22 cellular contexts compared by ENCODE assay signal in genomic region chr12:67773896-67774295, GRCh38.
A peak's percentile ranks its signal among the peaks of the same experiment; 100 is the strongest.
DNase-seq lines count a peak whose midpoint lies in the region; ATAC-seq and TF ChIP-seq lines count a peak whose summit lies in the region.
"Had no signal": no experiment of that assay in that cellular context is flagged by ENCODE, and none has a peak within 500 bp of the region (broad histone marks: within the 10 kb centered on the region; RNA-seq: fewer than 3 reads in every experiment).

No MANE protein-coding gene starts in this region.

- no peak for TF ChIP-seq CTCF in brain microvascular endothelial cell (IDR thresholded peaks at IDR 0.05; ENCODE audit: low read depth, low read length, missing control alignments)
- TF ChIP-seq CTCF in dorsolateral prefrontal cortex (IDR thresholded peaks at IDR 0.05 in 54 of 56, conservative IDR thresholded peaks at IDR 0.05 in 2 of 56; ENCODE audit: low read depth in 1 of 56, partially characterized antibody in 56 of 56), result no peak
- no peak for TF ChIP-seq CTCF in upper lobe of right lung (IDR thresholded peaks at IDR 0.05)

- H3K27me3 ChIP-seq in HUES48 (ENCODE audit: control insufficient read depth, insufficient read depth, low read length) (no peaks in the 10 kb centered on the region), brain microvascular endothelial cell (replicated peaks) (no peaks in the 10 kb centered on the region), iPS-20b (ENCODE audit: insufficient read depth, low read length) (no peaks in the 10 kb centered on the region), skeletal muscle tissue (ENCODE audit: control insufficient read depth in 3 of 3, insufficient read depth in 3 of 3, low read length in 3 of 3) (no peaks in the 10 kb centered on the region), dorsolateral prefrontal cortex (no peaks in the 10 kb centered on the region), upper lobe of right lung (no peaks in the 10 kb centered on the region)
- H3K27me3 ChIP-seq: breast epithelium, vagina had no signal

- intact Hi-C loops in dorsolateral prefrontal cortex (cut with DNase I) (no loop called here), upper lobe of right lung (cut with DNase I) (no loop called here)

- DNase-seq in brain microvascular endothelial cell (peak; percentile 66), SW 1271 (lab: John Stamatoyannopoulos, UW) (no peak), dorsolateral prefrontal cortex (no peak), upper lobe of right lung (no peak), midbrain (lab: John Stamatoyannopoulos, UW) (no peak)
- DNase-seq: activated CD4-positive, alpha-beta T cell treated with anti-CD3 and anti-CD28 coated beads for 1 hour; activated CD8-positive, alpha-beta memory T cell treated with anti-CD3 and anti-CD28 coated beads, Interleukin-2, amount 50 U/mL, for 48 hours; activated naive CD4-positive, alpha-beta T cell treated with anti-CD3 and anti-CD28 coated beads for 36 hours; effector CD8-positive, alpha-beta T cell; GF-D8; NCI-H1417 treated with DMSO at 0.1 percent for 48 hours; occipital lobe; SHP77 treated with DMSO at 0.1 percent for 48 hours; stimulated activated naive CD4-positive, alpha-beta T cell; T-helper 9 cell had no signal

- H3K9me3 ChIP-seq in HUES48 (ENCODE audit: control insufficient read depth, insufficient read depth, low read length) (no peaks in the 10 kb centered on the region), iPS-20b (ENCODE audit: insufficient read depth, low read depth, low read length) (no peaks in the 10 kb centered on the region), skeletal muscle tissue (ENCODE audit: control insufficient read depth in 3 of 3, low read length in 3 of 3) (no peaks in the 10 kb centered on the region), upper lobe of right lung (no peaks in the 10 kb centered on the region)
- H3K9me3 ChIP-seq: breast epithelium, vagina had no signal

- peaks cover 23% of the 10 kb centered on the region for H3K4me1 ChIP-seq in HUES48 (ENCODE audit: control insufficient read depth, insufficient read depth, low read length)
- peaks cover 18% of the 10 kb centered on the region; the same call in 1 of the 2 replicates for H3K4me1 ChIP-seq in iPS-20b (ENCODE audit: insufficient read depth, low read length)
- H3K4me1 ChIP-seq in skeletal muscle tissue (ENCODE audit: control insufficient read depth in 3 of 3, insufficient read depth in 3 of 3, low read length in 3 of 3), result peaks cover 12 to 17% (median 14%) of the 10 kb centered on the region in 3 donors
- no peaks in the 10 kb centered on the region for H3K4me1 ChIP-seq in upper lobe of right lung
- H3K4me1 ChIP-seq: breast epithelium, vagina had no signal

- H3K9ac ChIP-seq in HUES48 (ENCODE audit: low read depth, low read length) (no peak overlapping the region), iPS-20b (ENCODE audit: low read depth, low read length) (peak overlapping the region; percentile 14; the same call in 1 of the 2 replicates), skeletal muscle tissue (ENCODE audit: low read depth in 1 of 3, low read length in 3 of 3) (no peak overlapping the region)
- H3K9ac ChIP-seq: KMS-11 had no signal

- in situ Hi-C loops in brain microvascular endothelial cell (cut with HindIII; ENCODE audit: low pct_ligation_motif_present, low sequenced_read_pairs), result no loop called here

- no peak overlapping the region for H3K4me3 ChIP-seq in HUES48 (ENCODE audit: low read depth, low read length)
- no peak overlapping the region for H3K4me3 ChIP-seq in brain microvascular endothelial cell (ENCODE audit: low read depth, low read length)
- 0 out of 2 replicates have a peak overlapping the region, but pooled peaks have one; percentile 25 for H3K4me3 ChIP-seq in iPS-20b (ENCODE audit: low read length)
- no peak overlapping the region for H3K4me3 ChIP-seq in skeletal muscle tissue (ENCODE audit: low read length in 3 of 3)
- no peak overlapping the region for H3K4me3 ChIP-seq in dorsolateral prefrontal cortex
- H3K4me3 ChIP-seq in upper lobe of right lung, result no peak overlapping the region
- H3K4me3 ChIP-seq: breast epithelium, vagina had no signal

- H3K27ac ChIP-seq in HUES48 (ENCODE audit: low read depth, low read length), result peak overlapping the region; percentile 94
- H3K27ac ChIP-seq in brain microvascular endothelial cell, result peak overlapping the region; percentile 66
- H3K27ac ChIP-seq in iPS-20b (ENCODE audit: low read length), result peak overlapping the region; percentile 5
- peak overlapping the region; percentile 58 for H3K27ac ChIP-seq in skeletal muscle tissue (ENCODE audit: low read depth, low read length)
- H3K27ac ChIP-seq in dorsolateral prefrontal cortex, result peak overlapping the region in 2 of 59 donors; percentile 13 to 19
- H3K27ac ChIP-seq in upper lobe of right lung, result no peak overlapping the region
- H3K27ac ChIP-seq: breast epithelium, KMS-11, vagina had no signal

- ATAC-seq in upper lobe of right lung, result no peak
- ATAC-seq: HCT116 had no signal

- H3K36me3 ChIP-seq in HUES48 (ENCODE audit: control insufficient read depth, insufficient read depth, low read length) (no peaks in the 10 kb centered on the region), brain microvascular endothelial cell (replicated peaks) (no peaks in the 10 kb centered on the region), iPS-20b (ENCODE audit: insufficient read depth, low read depth, low read length) (no peaks in the 10 kb centered on the region), skeletal muscle tissue (ENCODE audit: control insufficient read depth in 3 of 3, insufficient read depth in 3 of 3, low read length in 3 of 3) (no peaks in the 10 kb centered on the region), upper lobe of right lung (no peaks in the 10 kb centered on the region)
- H3K36me3 ChIP-seq: breast epithelium, vagina had no signal
